8 cellular contexts compared by ENCODE assay signal in genomic region chr11:2139118-2139490, GRCh38. TPM values are rescaled to one million over a fixed set of nuclear protein-coding genes. Genes with fewer than 3 reads are reported as not detected.
DNase-seq lines count a peak whose midpoint lies in the region; ATAC-seq and TF ChIP-seq lines count a peak whose summit lies in the region.

Gene IGF2 (minus strand): TSS chr11:2139389. CDS start chr11:2135523, 3,866 bp downstream.

- TF ChIP-seq CTCF in MCF 10A (IDR thresholded peaks at IDR 0.05; ENCODE audit: unreplicated experiment) = no peak
- no peak for TF ChIP-seq CTCF in left lung (IDR thresholded peaks at IDR 0.05)
- no peak for TF ChIP-seq CTCF in testis (IDR thresholded peaks at IDR 0.05)

- peaks cover 4% of the 10 kb centered on the region for H3K36me3 Mint-ChIP-seq in MCF 10A (ENCODE audit: insufficient read depth, unreplicated experiment)

- CTCF ChIA-PET in MCF 10A (lab: Yijun Ruan, JAX) = no interaction called here

- WGBS in testis, 2 donors = 2% methylated on average over 18 of the region's 58 CpGs; no CpG with 5 or more reads in 1 of the 2 donors

- no TSS peak for BruUV-seq in MCF 10A (replicated peaks; lab: Mats Ljungman, UMichigan)

- H3K4me1 Mint-ChIP-seq in MCF 10A (ENCODE audit: insufficient read depth, unreplicated experiment) = peaks cover 13% of the 10 kb centered on the region

- ATAC-seq in left lung (no peak), HG02840 (IDR thresholded peaks at IDR 0.05; ENCODE audit: low FRiP score, unreplicated experiment) (no peak), GM21723 (IDR thresholded peaks at IDR 0.05; ENCODE audit: unreplicated experiment) (no peak)

- POLR2A ChIA-PET in MCF 10A (lab: Yijun Ruan, JAX) = no interaction called here

- H3K4me1 ChIP-seq in left lung (peaks cover 0 to 28% of the 10 kb centered on the region in 2 donors), testis (peaks cover 7% of the 10 kb centered on the region)

- intact Hi-C loops in MCF 10A (cut with micrococcal nuclease) (no loop called here), left lung (cut with DNase I) (no loop called here), testis (cut with DNase I; ENCODE audit: low total_unique reads) (no loop called here)

- H3K4me3 ChIP-seq in left lung (no peak within 1 kb of the TSS), testis (peak within 1 kb of the TSS; percentile 42 to 49)

- no peaks in the 10 kb centered on the region for H3K36me3 ChIP-seq in left lung
- H3K36me3 ChIP-seq in testis (ENCODE audit: low read depth, missing control alignments) = no peaks in the 10 kb centered on the region

- DNase-seq in NCI-H2227 (lab: John Stamatoyannopoulos, UW; ENCODE audit: unreplicated experiment) (peak; percentile 72), NCI-H2227 treated with DMSO at 0.1 percent for 48 hours (lab: John Stamatoyannopoulos, UW) (no peak), MCF 10A (ENCODE audit: unreplicated experiment) (no peak), left lung (no peak), testis (no peak)
- DNase-seq in activated CD8-positive, alpha-beta memory T cell treated with anti-CD3 and anti-CD28 coated beads, Interleukin-2, amount 50 U/mL, for 4 hours = no peak

- H3K27me3 ChIP-seq in left lung (peaks cover 60 to 100% of the 10 kb centered on the region in 2 donors), testis (no peaks in the 10 kb centered on the region)

- H3K27ac ChIP-seq in left lung = no peak within 1 kb of the TSS
- no peak within 1 kb of the TSS for H3K27ac ChIP-seq in testis

- H3K4me3 Mint-ChIP-seq in MCF 10A (ENCODE audit: unreplicated experiment) = peak within 1 kb of the TSS; percentile 57

- peaks cover 66% of the 10 kb centered on the region for H3K27me3 Mint-ChIP-seq in MCF 10A (ENCODE audit: insufficient read depth, unreplicated experiment)

- TF ChIP-seq POLR2A in testis (IDR thresholded peaks at IDR 0.05) = no peak

- no peak within 1 kb of the TSS for H3K27ac Mint-ChIP-seq in MCF 10A (ENCODE audit: low read depth, unreplicated experiment)

- no peaks in the 10 kb centered on the region for H3K9me3 Mint-ChIP-seq in MCF 10A (ENCODE audit: unreplicated experiment)

- H3K9me3 ChIP-seq in left lung (no peaks in the 10 kb centered on the region), testis (no peaks in the 10 kb centered on the region)

RNA-seq across cellular contexts. Expression of gene IGF2, which starts in this region (rescaled TPM):
- total RNA-seq in MCF 10A (2022) (0.29 and 0.35 TPM in 2 replicates), left lung (10 to 100 TPM; 12.0 to 13.9 TPM), testis (100 to 1,000 TPM in 1 of 2 donors, 10 to 100 TPM in 1; 69.8 to 104 TPM)
- polyA plus RNA-seq in testis (ENCODE audit: insufficient read depth, low read depth, low replicate concordance) = 52.3 TPM

Comparison
In these comparisons a context has a peak if more than half of its experiments do, and no peak if none do; other contexts are left out.
1. H3K4me3 ChIP-seq: peak in testis (2 of 2); none in left lung (0 of 2).